In the genomic region with DNA sequence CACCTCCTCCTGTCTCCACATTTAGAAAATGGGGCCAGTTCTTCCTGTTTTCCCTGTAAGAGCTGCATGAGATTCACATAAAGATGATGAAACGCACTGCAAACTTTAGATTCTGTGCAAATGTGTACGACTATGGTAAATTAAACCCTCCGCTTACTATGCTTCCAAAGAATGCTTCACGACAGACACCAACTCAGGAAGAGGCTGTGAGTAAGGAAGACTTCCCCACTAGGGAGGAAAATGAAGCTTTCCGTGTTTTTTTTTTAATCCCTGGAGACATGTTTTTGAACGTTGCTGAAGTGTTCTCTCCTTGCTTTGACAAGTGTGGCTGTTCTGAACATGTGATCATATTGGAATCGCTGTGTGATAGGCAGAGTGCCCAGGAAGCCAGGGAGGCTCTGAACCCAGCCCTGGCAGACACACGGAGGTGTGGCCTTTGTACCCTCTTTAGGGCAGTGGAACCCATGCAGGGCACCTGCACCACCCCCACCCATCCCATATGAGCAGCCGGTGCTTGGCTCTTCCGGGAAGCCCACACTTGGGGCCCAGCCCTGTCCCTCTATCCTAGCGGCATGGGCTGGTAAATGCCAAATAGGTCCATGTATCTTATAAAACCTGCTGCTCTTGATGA, we compare ENCODE assay signal across 1 cellular context.
TF ChIP-seq lines count a peak whose summit lies in the region.

No MANE protein-coding gene starts in this region.

TF ChIP-seq in K562, 482 proteins besides CTCF, POLR2A, EP300 and RAD21 (continued from another document):
- TF ChIP-seq, protein P1, sequence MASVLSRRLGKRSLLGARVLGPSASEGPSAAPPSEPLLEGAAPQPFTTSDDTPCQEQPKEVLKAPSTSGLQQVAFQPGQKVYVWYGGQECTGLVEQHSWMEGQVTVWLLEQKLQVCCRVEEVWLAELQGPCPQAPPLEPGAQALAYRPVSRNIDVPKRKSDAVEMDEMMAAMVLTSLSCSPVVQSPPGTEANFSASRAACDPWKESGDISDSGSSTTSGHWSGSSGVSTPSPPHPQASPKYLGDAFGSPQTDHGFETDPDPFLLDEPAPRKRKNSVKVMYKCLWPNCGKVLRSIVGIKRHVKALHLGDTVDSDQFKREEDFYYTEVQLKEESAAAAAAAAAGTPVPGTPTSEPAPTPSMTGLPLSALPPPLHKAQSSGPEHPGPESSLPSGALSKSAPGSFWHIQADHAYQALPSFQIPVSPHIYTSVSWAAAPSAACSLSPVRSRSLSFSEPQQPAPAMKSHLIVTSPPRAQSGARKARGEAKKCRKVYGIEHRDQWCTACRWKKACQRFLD (CRISPR knock-in tag; IDR thresholded peaks at IDR 0.05): peak; percentile 79; the same call in 1 of the 2 replicates
- TF ChIP-seq EP400 (IDR thresholded peaks at IDR 0.05) (peak; percentile 70), PHF8 (IDR thresholded peaks at IDR 0.05; ENCODE audit: borderline replicate concordance, low read length) (0 out of 2 replicates have a peak, but pooled peaks have one; percentile 15)
TF ChIP-seq in K562: peak in this region for 46.
